14 cellular contexts compared by ENCODE assay signal in the genomic region with DNA sequence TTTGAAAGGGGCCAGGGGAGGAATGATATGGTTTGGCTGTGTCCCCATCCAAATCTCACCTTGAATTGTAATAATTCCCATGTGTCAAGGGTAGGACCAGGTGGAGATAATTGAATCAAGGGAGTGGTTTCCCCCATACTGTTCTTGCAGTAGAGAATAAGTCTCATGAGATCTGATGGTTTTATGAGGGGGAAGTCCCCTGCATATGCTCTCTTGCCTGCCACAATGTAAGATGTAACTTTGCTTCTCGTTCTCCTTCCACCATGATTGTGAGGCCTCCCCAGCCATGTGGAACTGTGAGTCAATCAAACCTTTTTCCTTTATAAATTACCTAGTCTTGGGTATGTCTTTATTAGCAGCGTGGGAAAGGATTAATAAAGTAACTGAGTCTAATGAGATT. TPM values are rescaled to one million over a fixed set of nuclear protein-coding genes. Genes with fewer than 3 reads are reported as not detected.
"Had no signal": no experiment of that assay in that cellular context is flagged by ENCODE, and none has a peak within 500 bp of the region (broad histone marks: within the 10 kb centered on the region; RNA-seq: fewer than 3 reads in every experiment).

No MANE protein-coding gene starts in this region.

RNA-seq across cellular contexts. Expression of gene HAPLN1, which starts 15.5 kb away (rescaled TPM):
- total RNA-seq: activated B cell treated with CpG ODN at 0.5 μM for 24 hours; activated CD4-positive, alpha-beta memory T cell treated with anti-CD3 and anti-CD28 coated beads for 36 hours; activated CD4-positive, alpha-beta memory T cell treated with anti-CD3 and anti-CD28 coated beads, Interleukin-2, amount 10 ng/mL, durations not matched to agents 7 days and 5 days; activated CD4-positive, alpha-beta T cell treated with anti-CD3 and anti-CD28 coated beads for 36 hours; activated CD4-positive, alpha-beta T cell treated with anti-CD3 and anti-CD28 coated beads, Interleukin-2, amount 10 ng/mL, durations not matched to agents 24 days and 14 days; activated CD4-positive, alpha-beta T cell treated with anti-CD3 and anti-CD28 coated beads, Interleukin-2, amount 10 ng/mL, durations not matched to agents 7 days and 5 days; activated CD8-positive, alpha-beta memory T cell treated with anti-CD3 and anti-CD28 coated beads for 36 hours; activated CD8-positive, alpha-beta memory T cell treated with anti-CD3 and anti-CD28 coated beads, Interleukin-2, amount 10 ng/mL, durations not matched to agents 7 days and 5 days; activated CD8-positive, alpha-beta T cell treated with anti-CD3 and anti-CD28 coated beads for 36 hours; activated CD8-positive, alpha-beta T cell treated with anti-CD3 and anti-CD28 coated beads, Interleukin-2, amount 10 ng/mL, durations not matched to agents 7 days and 5 days; T-cell; T-helper 1 cell treated with Interleukin-12 subunit alpha and Interleukin-12 subunit beta and Interleukin-4 antibody, amounts not matched to agents 30 ng/mL and 1 ng/mL, for 36 hours; T-helper 17 cell; T-helper 2 cell treated with Interferon-gamma antibody and Interleukin-4, amounts not matched to agents 100 ng/mL and 5 ng/mL, for 36 hours had no signal
